10 cellular contexts compared by ENCODE assay signal in the genomic region with DNA sequence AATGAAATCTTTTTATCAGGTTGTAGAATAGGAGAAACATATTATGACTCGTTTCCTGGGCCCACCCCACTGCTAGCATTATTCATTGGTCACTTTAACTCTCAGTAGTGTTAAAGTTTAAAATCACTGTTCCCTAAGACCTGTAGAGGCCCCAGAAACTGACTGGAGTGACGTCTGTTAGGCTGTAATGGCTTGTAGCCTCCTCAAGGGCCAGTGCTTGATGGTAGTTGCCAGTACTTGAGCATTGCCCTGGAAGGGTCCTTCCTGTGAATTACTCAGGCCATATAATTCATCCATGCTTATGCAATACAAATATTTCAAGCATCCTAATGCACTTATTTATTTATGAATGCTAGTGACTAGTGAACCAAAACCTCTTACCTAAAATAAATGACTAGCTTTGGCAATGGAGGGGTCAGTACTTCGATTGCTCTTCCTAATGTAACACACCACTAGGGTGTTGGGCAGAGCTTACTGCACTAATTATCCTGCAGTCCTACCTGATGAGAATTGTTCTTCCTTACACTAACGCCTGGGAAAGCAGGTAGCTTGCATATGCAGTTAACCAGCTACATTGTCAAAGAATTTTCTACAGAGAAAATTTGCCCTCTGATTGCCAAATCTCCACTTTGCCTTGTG. TPM values are rescaled to one million over a fixed set of nuclear protein-coding genes. Genes with fewer than 3 reads are reported as not detected.
A peak's percentile ranks its signal among the peaks of the same experiment; 100 is the strongest.
DNase-seq lines count a peak whose midpoint lies in the region; ATAC-seq, FAIRE-seq and TF ChIP-seq lines count a peak whose summit lies in the region.
"Had no signal": no experiment of that assay in that cellular context is flagged by ENCODE, and none has a peak within 500 bp of the region (broad histone marks: within the 10 kb centered on the region; RNA-seq: fewer than 3 reads in every experiment).

No MANE protein-coding gene starts in this region.

- no peak for FAIRE-seq in H1 (lab: Jason Lieb, UNC)
- FAIRE-seq: endometrium had no signal

- H3K27ac ChIP-seq in H1 (ENCODE audit: low read depth, low read length): no peak overlapping the region
- no peak overlapping the region for H3K27ac ChIP-seq in ascending aorta
- H3K27ac ChIP-seq in PC-9: no peak overlapping the region

- H3K4me1 ChIP-seq in H1 (replicated peaks in 1 of 4; ENCODE audit: control insufficient read depth in 3 of 4, insufficient read depth in 4 of 4, low read length in 3 of 4) (peaks cover 1 to 9% (median 6%) of the 10 kb centered on the region in 4 experiments; a peak in 4 of 7 replicates), ascending aorta (peaks cover under 1 to 17% of the 10 kb centered on the region in 2 donors), PC-9 (replicated peaks; ENCODE audit: insufficient read depth) (no peaks in the 10 kb centered on the region)

- no peak overlapping the region for H2BK120ac ChIP-seq in H1 (replicated peaks; ENCODE audit: low read depth, low read length)

- POLR2A ChIA-PET in activated CD4-positive, alpha-beta T cell treated with anti-CD3 and anti-CD28 coated beads for 36 hours (lab: Charles Lee): interaction anchor here (0.7 to 0.8 kb wide), 4 partner anchors 9 to 25 kb away, joined by 3 to 4 read pairs (median 4); no protein-coding TSS in a partner anchor
- POLR2A ChIA-PET in H1 (lab: Charles Lee; ENCODE audit: partially characterized antibody): no interaction called here
- POLR2A ChIA-PET in PC-9 (lab: Charles Lee; ENCODE audit: unreplicated experiment): no interaction called here

- H3K4me3 Mint-ChIP-seq in activated CD4-positive, alpha-beta T cell treated with anti-CD3 and anti-CD28 coated beads for 36 hours: peak overlapping the region; percentile 72
- peak overlapping the region; percentile 64 to 75 for H3K4me3 Mint-ChIP-seq in stimulated activated naive CD8-positive, alpha-beta T cell treated with anti-CD3 and anti-CD28 coated beads, Interleukin-15, amount 100 ng/mL, for 72 hours

- H3K4me2 ChIP-seq in H1 (ENCODE audit: insufficient read depth in 1 of 2, low read depth in 2 of 2, low read length in 2 of 2): no peak overlapping the region
- no peak overlapping the region for H3K4me2 ChIP-seq in PC-9

- no peak overlapping the region for H3K23ac ChIP-seq in H1 (ENCODE audit: insufficient read length)

- no peak overlapping the region for H3K14ac ChIP-seq in H1 (ENCODE audit: insufficient read length)

- no peak for ATAC-seq in activated CD4-positive, alpha-beta T cell treated with anti-CD3 and anti-CD28 coated beads for 36 hours
- peak; percentile 19 for ATAC-seq in stimulated activated naive CD8-positive, alpha-beta T cell treated with anti-CD3 and anti-CD28 coated beads, Interleukin-15, amount 100 ng/mL, for 72 hours

- H2AK5ac ChIP-seq in H1 (ENCODE audit: low read depth, low read length): no peak overlapping the region

- H3K27me3 ChIP-seq in H1 (replicated peaks in 1 of 4; ENCODE audit: control insufficient read depth in 3 of 4, extremely low read depth in 1 of 4, insufficient read depth in 3 of 4, low read length in 3 of 4) (no peaks in the 10 kb centered on the region), ascending aorta (no peaks in the 10 kb centered on the region), PC-9 (ENCODE audit: insufficient read depth, low read depth) (no peaks in the 10 kb centered on the region)

- H3K9ac ChIP-seq in H1 (replicated peaks in 1 of 4; ENCODE audit: extremely low read depth in 1 of 4, low read depth in 3 of 4, low read length in 3 of 4): no peak overlapping the region

- H2BK20ac ChIP-seq in H1 (ENCODE audit: low read length): no peak overlapping the region

- TF ChIP-seq CTCF in NB4 (IDR thresholded peaks at IDR 0.05; ENCODE audit: low read depth, low read length) (no peak), H1 (IDR thresholded peaks at IDR 0.05; ENCODE audit: control extremely low read depth in 1 of 3, insufficient read depth in 1 of 3, low read depth in 1 of 3, low read length in 3 of 3) (peak in 1 of 3 experiments; percentile 29; a peak in 2 of 4 replicates), ascending aorta (IDR thresholded peaks at IDR 0.05) (no peak), PC-9 (conservative IDR thresholded peaks at IDR 0.05) (no peak)

- H2BK12ac ChIP-seq in H1 (ENCODE audit: low read depth, low read length): no peak overlapping the region

- H3K27me3 Mint-ChIP-seq in activated CD4-positive, alpha-beta T cell treated with anti-CD3 and anti-CD28 coated beads for 36 hours: no peaks in the 10 kb centered on the region
- no peaks in the 10 kb centered on the region for H3K27me3 Mint-ChIP-seq in stimulated activated naive CD8-positive, alpha-beta T cell treated with anti-CD3 and anti-CD28 coated beads, Interleukin-15, amount 100 ng/mL, for 72 hours

- H3K79me2 ChIP-seq in H1 (ENCODE audit: control insufficient read depth in 1 of 2, insufficient read depth in 2 of 2, low read length in 2 of 2) (no peaks in the 10 kb centered on the region), PC-9 (ENCODE audit: low read depth) (no peaks in the 10 kb centered on the region)

- TF ChIP-seq POLR2A in NB4 (IDR thresholded peaks at IDR 0.05; ENCODE audit: extremely low read depth, insufficient read length): no peak
- no peak for TF ChIP-seq POLR2A in H1 (IDR thresholded peaks at IDR 0.05; ENCODE audit: control extremely low read depth in 1 of 2, low read depth in 2 of 2, low read length in 2 of 2)

- H2AFZ ChIP-seq in H1 (ENCODE audit: low read length) (0 out of 2 replicates have a peak overlapping the region, but pooled peaks have one; percentile 59), PC-9 (no peak overlapping the region)

- H3K9me3 Mint-ChIP-seq in activated CD4-positive, alpha-beta T cell treated with anti-CD3 and anti-CD28 coated beads for 36 hours (ENCODE audit: low read depth): no peaks in the 10 kb centered on the region
- H3K9me3 Mint-ChIP-seq in stimulated activated naive CD8-positive, alpha-beta T cell treated with anti-CD3 and anti-CD28 coated beads, Interleukin-15, amount 100 ng/mL, for 72 hours: no peaks in the 10 kb centered on the region

- H3F3A ChIP-seq in PC-9 (ENCODE audit: insufficient read depth, low read depth): no peaks in the 10 kb centered on the region

- TF ChIP-seq RAD21 in H1 (IDR thresholded peaks at IDR 0.05 in 1 of 2, conservative IDR thresholded peaks at IDR 0.05 in 1 of 2; ENCODE audit: low read depth in 2 of 2, low read length in 2 of 2): no peak

- H3K4me1 Mint-ChIP-seq in activated CD4-positive, alpha-beta T cell treated with anti-CD3 and anti-CD28 coated beads for 36 hours: peaks cover 98% of the 10 kb centered on the region
- H3K4me1 Mint-ChIP-seq in stimulated activated naive CD8-positive, alpha-beta T cell treated with anti-CD3 and anti-CD28 coated beads, Interleukin-15, amount 100 ng/mL, for 72 hours: peaks cover 95% of the 10 kb centered on the region

- no peak for DNase-seq in activated CD4-positive, alpha-beta T cell treated with anti-CD3 and anti-CD28 coated beads for 36 hours
- DNase-seq in activated CD4-positive, alpha-beta T cell treated with anti-CD3 and anti-CD28 coated beads for 1 hour: no peak
- peak; percentile 76 for DNase-seq in NB4 (ENCODE audit: low read depth)
- no peak for DNase-seq in H1 (ENCODE audit: low read depth in 1 of 2, low spot score in 2 of 2)
- DNase-seq in stimulated activated naive CD8-positive, alpha-beta T cell treated with anti-CD3 and anti-CD28 coated beads, Interleukin-15, amount 100 ng/mL, for 72 hours: no peak
- DNase-seq in ascending aorta (ENCODE audit: low spot score in 2 of 2): no peak
- DNase-seq in PC-9: no peak
- DNase-seq in DMS114 treated with DMSO at 0.1 percent for 48 hours (lab: John Stamatoyannopoulos, UW; ENCODE audit: unreplicated experiment): no peak

- no peaks in the 10 kb centered on the region for H3K79me1 ChIP-seq in H1 (ENCODE audit: low read depth, low read length)

- no TSS peak for BruUV-seq in PC-9 (replicated peaks; lab: Mats Ljungman, UMichigan)

- no peak overlapping the region for H3K56ac ChIP-seq in H1 (replicated peaks; ENCODE audit: insufficient read length, low read depth, low read length)

- intact Hi-C loops in activated CD4-positive, alpha-beta T cell treated with anti-CD3 and anti-CD28 coated beads for 36 hours (cut with DNase I, micrococcal nuclease): loop anchor here (1.0 to 10.0 kb wide), 11 partner anchors 13 to 1369 kb away; a partner anchor contains a TSS
- intact Hi-C loops in ascending aorta (cut with DNase I) (no loop called here), PC-9 (cut with micrococcal nuclease; ENCODE audit: unreplicated experiment) (no loop called here)

- no peak overlapping the region for H4K8ac ChIP-seq in H1 (ENCODE audit: extremely low read depth, insufficient read depth, low read length)

- peak overlapping the region; percentile 99 for H3K27ac Mint-ChIP-seq in activated CD4-positive, alpha-beta T cell treated with anti-CD3 and anti-CD28 coated beads for 36 hours
- peak overlapping the region; percentile 29 to 77 for H3K27ac Mint-ChIP-seq in stimulated activated naive CD8-positive, alpha-beta T cell treated with anti-CD3 and anti-CD28 coated beads, Interleukin-15, amount 100 ng/mL, for 72 hours
- H3K27ac Mint-ChIP-seq: progenitor cell of endocrine pancreas had no signal

- no peak overlapping the region for H2BK5ac ChIP-seq in H1 (ENCODE audit: low read depth, low read length)

- no peak overlapping the region for H2BK15ac ChIP-seq in H1 (ENCODE audit: low read length)

- no peaks in the 10 kb centered on the region for H3K36me3 ChIP-seq in H1 (ENCODE audit: control insufficient read depth in 2 of 4, insufficient read depth in 4 of 4, low read length in 3 of 4)
- no peaks in the 10 kb centered on the region for H3K36me3 ChIP-seq in ascending aorta
- H3K36me3 ChIP-seq in PC-9 (ENCODE audit: low read depth): no peaks in the 10 kb centered on the region

- WGBS in H1 (ENCODE audit: extremely low coverage in 1 of 2, insufficient coverage in 1 of 2, insufficient read length in 1 of 2, insufficient replicate concordance in 2 of 2, low coverage in 1 of 2, low lambda C conversion rate in 2 of 2, missing lambda C conversion rate in 1 of 2), 2 experiments: 62% methylated on average over 4 of the region's 4 CpGs; no CpG with 5 or more reads in 1 of the 2 experiments

- H3K18ac ChIP-seq in H1 (ENCODE audit: extremely low read depth, low read length): 0 out of 2 replicates have a peak overlapping the region, but pooled peaks have one; percentile 43

- TF ChIP-seq EP300 in H1 (IDR thresholded peaks at IDR 0.05; ENCODE audit: borderline replicate concordance in 1 of 2, low read depth in 2 of 2, low read length in 2 of 2): no peak

- H4K91ac ChIP-seq in H1 (replicated peaks; ENCODE audit: insufficient read length, low read length): no peak overlapping the region

- H3K23me2 ChIP-seq in H1 (ENCODE audit: low read depth, low read length): no peaks in the 10 kb centered on the region

- peaks cover 13% of the 10 kb centered on the region for H3K36me3 Mint-ChIP-seq in activated CD4-positive, alpha-beta T cell treated with anti-CD3 and anti-CD28 coated beads for 36 hours (ENCODE audit: low read depth)

- H3K4me3 ChIP-seq in NB4 (ENCODE audit: low read depth, low read length): peak overlapping the region; percentile 10
- no peak overlapping the region for H3K4me3 ChIP-seq in H1 (ENCODE audit: extremely low read depth in 1 of 4, insufficient read depth in 2 of 4, low read depth in 3 of 4, low read length in 4 of 4)
- H3K4me3 ChIP-seq in ascending aorta: no peak overlapping the region
- H3K4me3 ChIP-seq in PC-9: no peak overlapping the region

- no peaks in the 10 kb centered on the region for H3K9me2 ChIP-seq in PC-9 (ENCODE audit: insufficient read depth)

- H3K9me3 ChIP-seq in H1 (ENCODE audit: insufficient read depth in 2 of 2, low read depth in 1 of 2, low read length in 1 of 2): no peaks in the 10 kb centered on the region
- no peaks in the 10 kb centered on the region for H3K9me3 ChIP-seq in ascending aorta
- H3K9me3 ChIP-seq in PC-9 (ENCODE audit: insufficient read depth, low read depth): no peaks in the 10 kb centered on the region

- H3K4ac ChIP-seq in H1 (replicated peaks; ENCODE audit: insufficient read length, low read depth, low read length): no peak overlapping the region

- CTCF ChIA-PET in activated CD4-positive, alpha-beta T cell treated with anti-CD3 and anti-CD28 coated beads for 36 hours (lab: Charles Lee): interaction anchor here (0.6 to 3.0 kb wide), 14 partner anchors 8 to 329 kb away, joined by 3 to 35 read pairs (median 4); a partner anchor contains a TSS
- CTCF ChIA-PET in H1 (lab: Charles Lee; ENCODE audit: partially characterized antibody) (interaction anchor here (0.8 to 3.4 kb wide), 13 partner anchors 10 to 159 kb away, joined by 3 to 22 read pairs (median 4); a partner anchor contains a TSS), PC-9 (lab: Charles Lee) (no interaction called here)

- H4K5ac ChIP-seq in H1 (ENCODE audit: insufficient read length, low read depth, low read length): no peak overlapping the region

- H4K20me1 ChIP-seq in H1 (replicated peaks in 1 of 2; ENCODE audit: control insufficient read depth in 1 of 2, insufficient read depth in 2 of 2, low read length in 2 of 2): no peaks in the 10 kb centered on the region
- H4K20me1 ChIP-seq in PC-9 (ENCODE audit: insufficient read depth): no peaks in the 10 kb centered on the region

RNA-seq across cellular contexts. Expression of a gene that starts 31.2 kb away (rescaled TPM):
- 10 to 100 TPM; 57.9 to 73.2 TPM for total RNA-seq in activated CD4-positive, alpha-beta T cell treated with anti-CD3 and anti-CD28 coated beads for 36 hours
- 0.42 and 1.2 TPM in 2 replicates for total RNA-seq in H1 (2021; fragmentation: NEBNext Ultra II Directional; extraction: Animal tissue kit (Norgen Biotek cat#: 25700))
- polyA plus RNA-seq in H1 (2011; rRNA removed): 1.00 and 2.4 TPM in 2 replicates
- polyA plus RNA-seq in H1 (2011; cell fraction: cytosol; rRNA removed): 2.1 TPM
- 2.7 TPM for polyA plus RNA-seq in H1 (2011; cell fraction: nucleus; rRNA removed)
- 0.89 to 1.3 TPM (median 1.00 TPM) in 4 replicates for polyA plus RNA-seq in H1 (2012, experiment 1 of 2)
- 0.51 TPM for polyA plus RNA-seq in H1 (2012, experiment 2 of 2)
- polyA plus RNA-seq in H1 (2013, experiment 1 of 2): 0.87 TPM
- polyA plus RNA-seq in H1 (2013, experiment 2 of 2): 0.94 TPM
- polyA minus RNA-seq in H1 (2011; rRNA and poly(A)+ RNA removed): 1.3 and 5.8 TPM in 2 replicates
- not detected for polyA minus RNA-seq in H1 (2011; cell fraction: cytosol; rRNA and poly(A)+ RNA removed)
- 7.4 TPM for polyA minus RNA-seq in H1 (2011; cell fraction: nucleus; rRNA and poly(A)+ RNA removed)
- total RNA-seq in ascending aorta (8.3 TPM), PC-9 (2021) (not detected in 2 replicates)

Comparison
In these comparisons a context has a peak if more than half of its experiments do, and no peak if none do; other contexts are left out.
1. intact Hi-C loops: an anchor here in activated CD4-positive, alpha-beta T cell treated with anti-CD3 and anti-CD28 coated beads for 36 hours (1.0 to 10.0 kb wide); none called in ascending aorta and PC-9.